8 cellular contexts compared by ENCODE assay signal in genomic region chr13:28059214-28059613, GRCh38. TPM values are rescaled to one million over a fixed set of nuclear protein-coding genes. Genes with fewer than 3 reads are reported as not detected.
DNase-seq lines count a peak whose midpoint lies in the region; ATAC-seq, FAIRE-seq and TF ChIP-seq lines count a peak whose summit lies in the region.

No MANE protein-coding gene starts in this region.

- no peaks in the 10 kb centered on the region for H3K9me3 ChIP-seq in small intestine (ENCODE audit: control insufficient read depth, low read depth)

- WGBS in small intestine, 3 donors = 47 to 53% (median 51%) methylated on average over 6 of the region's 6 CpGs

- TF ChIP-seq CTCF in D721Med (IDR thresholded peaks at IDR 0.05; ENCODE audit: insufficient read depth, missing control alignments) (peak; percentile 60), VCaP (conservative IDR thresholded peaks at IDR 0.05) (peak; percentile 78)

- ATAC-seq in HG03460 (IDR thresholded peaks at IDR 0.05; ENCODE audit: unreplicated experiment) = no peak

- H3K27ac ChIP-seq in VCaP = no peak overlapping the region
- no peak overlapping the region for H3K27ac ChIP-seq in small intestine (ENCODE audit: low read depth in 1 of 2, low read length in 1 of 2)

- no peak overlapping the region for H3K4me3 ChIP-seq in small intestine (ENCODE audit: low read depth in 1 of 2, low read length in 2 of 2)

- H3K4me1 ChIP-seq in small intestine (ENCODE audit: control insufficient read depth in 2 of 2, insufficient read depth in 1 of 2, low read depth in 1 of 2, low read length in 1 of 2) = no peaks in the 10 kb centered on the region

- FAIRE-seq in D721Med (lab: Jason Lieb, UNC) (no peak), small intestine (lab: Jason Lieb, UNC) (no peak)

- no peaks in the 10 kb centered on the region for H3K27me3 ChIP-seq in small intestine (ENCODE audit: control insufficient read depth in 2 of 2, insufficient read depth in 2 of 2, low read length in 2 of 2)

- no peaks in the 10 kb centered on the region for H3K36me3 ChIP-seq in small intestine (ENCODE audit: control insufficient read depth in 2 of 2, insufficient read depth in 2 of 2, low read length in 2 of 2)

- DNase-seq in D721Med (ENCODE audit: insufficient read length, low spot score) = no peak
- peak in 60 of 76 experiments; percentile 1 to 74 (median 32) for DNase-seq in HUDEP-2 (lab: John Stamatoyannopoulos, UW; ENCODE audit: unreplicated experiment in 76 of 76)
- peak; percentile 17 for DNase-seq in effector CD4-positive, alpha-beta T cell
- DNase-seq in small intestine = peak; percentile 39
- DNase-seq in foreskin melanocyte = no peak
- DNase-seq in NCI-H345 (lab: John Stamatoyannopoulos, UW) = no peak

RNA-seq across cellular contexts. Expression of gene FLT3, which starts 41.2 kb away (rescaled TPM):
- polyA plus RNA-seq in small intestine = under 1 TPM in 2 of 3 donors, not detected in 1; 0.19 to 0.27 TPM

Comparison
In these comparisons a context has a peak if more than half of its experiments do, and no peak if none do; other contexts are left out.
1. DNase-seq: peak in HUDEP-2 (60 of 76), effector CD4-positive, alpha-beta T cell (single experiment) and small intestine (single experiment); none in D721Med (single experiment), foreskin melanocyte (single experiment) and NCI-H345 (single experiment).